ENCODE assay signal across 8 cellular contexts in genomic region chr14:49621114-49621881, GRCh38. TPM values are rescaled to one million over a fixed set of nuclear protein-coding genes. Genes with fewer than 3 reads are reported as not detected.
DNase-seq lines count a peak whose midpoint lies in the region; ATAC-seq and TF ChIP-seq lines count a peak whose summit lies in the region.

No MANE protein-coding gene starts in this region.

- no peak for TF ChIP-seq CTCF in GM23338 (conservative IDR thresholded peaks at IDR 0.05; ENCODE audit: low read depth in 2 of 2)
- no peak for TF ChIP-seq CTCF in MM.1S (IDR thresholded peaks at IDR 0.05; ENCODE audit: low read length)
- no peak for TF ChIP-seq CTCF in activated B cell treated with CpG ODN at 0.5 μM for 24 hours (IDR thresholded peaks at IDR 0.05)

- H2AFZ ChIP-seq in GM23338 (peak overlapping the region; percentile 38; the same call in 1 of the 2 replicates), MM.1S (ENCODE audit: low read length) (peak overlapping the region; percentile 56)

- H3K79me1 ChIP-seq in mesendoderm (ENCODE audit: low read length): peaks cover 9% of the 10 kb centered on the region

- no peaks in the 10 kb centered on the region for H3K27me3 ChIP-seq in GM23338 (ENCODE audit: insufficient read depth)
- H3K27me3 ChIP-seq in MM.1S (replicated peaks; ENCODE audit: insufficient read depth, low read length): no peaks in the 10 kb centered on the region
- no peaks in the 10 kb centered on the region for H3K27me3 ChIP-seq in mesendoderm (ENCODE audit: insufficient read depth, low read length, poor library complexity)

- H3K27ac ChIP-seq in GM23338 (ENCODE audit: low read depth) (no peak overlapping the region), MM.1S (ENCODE audit: low read length) (peak overlapping the region; percentile 98; the same call in 1 of the 2 replicates), mesendoderm (ENCODE audit: low read depth, low read length) (peak overlapping the region; percentile 70)

- H3K36me3 Mint-ChIP-seq in GM23338 (ENCODE audit: low read depth): peaks cover 50% of the 10 kb centered on the region
- H3K36me3 Mint-ChIP-seq in activated B cell treated with CpG ODN at 0.5 μM for 24 hours (ENCODE audit: low read depth): peaks cover 70% of the 10 kb centered on the region

- intact Hi-C loops in activated B cell treated with CpG ODN at 0.5 μM for 24 hours (cut with micrococcal nuclease): loop anchor here (5.0 kb wide), 1 partner anchor 611 kb away; the partner anchor contains the start of gene SOS2

- peaks cover 29% of the 10 kb centered on the region for H4K20me1 ChIP-seq in GM23338 (replicated peaks; ENCODE audit: insufficient read depth)
- no peaks in the 10 kb centered on the region for H4K20me1 ChIP-seq in MM.1S (ENCODE audit: insufficient read depth, low read length)

- peak overlapping the region; percentile 95 for H3K56ac ChIP-seq in mesendoderm (ENCODE audit: low read length)

- no peak overlapping the region for H2BK120ac ChIP-seq in mesendoderm (ENCODE audit: low read depth, low read length)

- peak overlapping the region; percentile 95 for H3K9ac ChIP-seq in MM.1S (ENCODE audit: low read length)
- H3K9ac ChIP-seq in mesendoderm (ENCODE audit: low read length): peak overlapping the region; percentile 91

- H3F3A ChIP-seq in GM23338 (replicated peaks; ENCODE audit: low read depth) (peaks cover 16% of the 10 kb centered on the region), MM.1S (ENCODE audit: insufficient read depth, low read length) (peaks cover 11% of the 10 kb centered on the region)

- H3K4ac ChIP-seq in mesendoderm (ENCODE audit: low read depth, low read length): peak overlapping the region; percentile 44

- H3K36me3 ChIP-seq in GM23338 (ENCODE audit: insufficient read depth) (peaks cover 20% of the 10 kb centered on the region; the same call in 1 of the 2 replicates), MM.1S (replicated peaks; ENCODE audit: insufficient read depth, low read length) (no peaks in the 10 kb centered on the region), mesendoderm (ENCODE audit: control insufficient read depth, insufficient read depth, low read length) (peaks cover 2% of the 10 kb centered on the region)

- H3K4me1 Mint-ChIP-seq in GM23338 (peaks cover 18% of the 10 kb centered on the region), activated B cell treated with CpG ODN at 0.5 μM for 24 hours (peaks cover 64% of the 10 kb centered on the region)

- H3K23ac ChIP-seq in mesendoderm (ENCODE audit: low read length): peak overlapping the region; percentile 100

- H3K4me1 ChIP-seq in GM23338 (ENCODE audit: insufficient read depth): peaks cover 11% of the 10 kb centered on the region
- H3K4me1 ChIP-seq in MM.1S (ENCODE audit: low read length): no peaks in the 10 kb centered on the region
- H3K4me1 ChIP-seq in mesendoderm (ENCODE audit: control insufficient read depth, low read depth, low read length): peaks cover 3% of the 10 kb centered on the region

- POLR2A ChIA-PET in activated B cell treated with CpG ODN at 0.5 μM for 24 hours (lab: Charles Lee): interaction anchor here (0.6 to 3.4 kb wide), 25 partner anchors 7 to 1619 kb away, joined by 3 to 293 read pairs (median 5); partner anchors contain the start of genes DMAC2L, DNAAF2, KLHDC1 and KLHDC2

- H3K18ac ChIP-seq in mesendoderm (ENCODE audit: low read length): peak overlapping the region; percentile 12

- DNase-seq in DMS53 (lab: John Stamatoyannopoulos, UW) (peak; percentile 84), DMS53 treated with DMSO at 0.1 percent for 48 hours (lab: John Stamatoyannopoulos, UW; ENCODE audit: unreplicated experiment) (no peak), GM23338 (ENCODE audit: low spot score) (peak; percentile 76), MM.1S (peak; percentile 41), activated B cell treated with CpG ODN at 0.5 μM for 24 hours (peak; percentile 69), mesendoderm (peak; percentile 87)
- DNase-seq in effector CD8-positive, alpha-beta T cell (lab: John Stamatoyannopoulos, UW): peak; percentile 38
- peak in 5 of 6 experiments; percentile 18 to 62 (median 51) for DNase-seq in stimulated activated naive CD4-positive, alpha-beta T cell (lab: John Stamatoyannopoulos, UW)

- no peaks in the 10 kb centered on the region for H3K9me3 Mint-ChIP-seq in GM23338
- no peaks in the 10 kb centered on the region for H3K9me3 Mint-ChIP-seq in activated B cell treated with CpG ODN at 0.5 μM for 24 hours

- no peaks in the 10 kb centered on the region for H3K9me3 ChIP-seq in MM.1S (replicated peaks; ENCODE audit: insufficient read depth, low read length)

- peak overlapping the region; percentile 99 for H3K4me3 Mint-ChIP-seq in GM23338
- peak overlapping the region; percentile 97 for H3K4me3 Mint-ChIP-seq in activated B cell treated with CpG ODN at 0.5 μM for 24 hours

- ATAC-seq in GM23338: peak; percentile 53
- peak; percentile 37 for ATAC-seq in activated B cell treated with CpG ODN at 0.5 μM for 24 hours (ENCODE audit: low read depth)

- CTCF ChIA-PET in activated B cell treated with CpG ODN at 0.5 μM for 24 hours (lab: Charles Lee): interaction anchor here (0.7 to 2.6 kb wide), 7 partner anchors 11 to 160 kb away, joined by 3 to 29 read pairs (median 12); partner anchors contain the start of genes DNAAF2, KLHDC2, LRR1 and RPS29

- no peak overlapping the region for H4K5ac ChIP-seq in mesendoderm (ENCODE audit: low read length)

- H3K79me2 ChIP-seq in GM23338 (replicated peaks; ENCODE audit: insufficient read depth) (peaks cover 54% of the 10 kb centered on the region), MM.1S (ENCODE audit: low read length) (peaks cover 60% of the 10 kb centered on the region), mesendoderm (ENCODE audit: control insufficient read depth, insufficient read depth, low read length) (peaks cover 31% of the 10 kb centered on the region)

- no peak overlapping the region for H2AK5ac ChIP-seq in mesendoderm (ENCODE audit: low read length)

- no peak overlapping the region for H2BK15ac ChIP-seq in mesendoderm (replicated peaks; ENCODE audit: low read depth)

- peak overlapping the region; percentile 94 for H3K4me3 ChIP-seq in GM23338
- H3K4me3 ChIP-seq in MM.1S (ENCODE audit: low read length): peak overlapping the region; percentile 81
- peak overlapping the region; percentile 90 for H3K4me3 ChIP-seq in mesendoderm (ENCODE audit: low read length)

- WGBS in mesendoderm (ENCODE audit: extremely low coverage, insufficient coverage, low lambda C conversion rate): no CpG with 5 or more reads among the region's 65 CpGs

- H4K8ac ChIP-seq in mesendoderm (ENCODE audit: low read depth, low read length): no peak overlapping the region

- H3K4me2 ChIP-seq in GM23338 (peak overlapping the region; percentile 92), MM.1S (ENCODE audit: low read depth, low read length) (peak overlapping the region; percentile 82), mesendoderm (ENCODE audit: low read length) (peak overlapping the region; percentile 50)

- H3K9me2 ChIP-seq in GM23338 (ENCODE audit: insufficient read depth) (no peaks in the 10 kb centered on the region), MM.1S (replicated peaks; ENCODE audit: insufficient read depth, low read length) (no peaks in the 10 kb centered on the region)

- H2BK5ac ChIP-seq in mesendoderm (ENCODE audit: low read length): no peak overlapping the region

- peaks cover 1% of the 10 kb centered on the region for H3K27me3 Mint-ChIP-seq in GM23338 (ENCODE audit: insufficient read depth, low read depth, poor library complexity)
- no peaks in the 10 kb centered on the region for H3K27me3 Mint-ChIP-seq in activated B cell treated with CpG ODN at 0.5 μM for 24 hours

- H3K27ac Mint-ChIP-seq in GM23338 (no peak overlapping the region), activated B cell treated with CpG ODN at 0.5 μM for 24 hours (peak overlapping the region; percentile 97)

TF ChIP-seq in GM23338, 12 proteins besides CTCF, POLR2A, EP300 and RAD21 (continues in another document):
- TF ChIP-seq STAT1 (IDR thresholded peaks at IDR 0.05; ENCODE audit: unreplicated experiment): no peak

RNA-seq across cellular contexts. Expression of gene MGAT2, which starts 0.7 kb away (rescaled TPM):
- 25.7 and 31.6 TPM in 2 replicates for total RNA-seq in GM23338 (2014; rRNA removed; shearing (Covaris generic))
- polyA plus RNA-seq in GM23338 (2016; fragmentation: Nextera tagmentation; extraction: Ambion mirVana): 10.1 and 10.3 TPM in 2 replicates
- 39.7 and 40.5 TPM in 2 replicates for total RNA-seq in activated B cell treated with CpG ODN at 0.5 μM for 24 hours
- 19.9 TPM for polyA plus RNA-seq in mesendoderm (2013, experiment 1 of 2)
- 20.1 TPM for polyA plus RNA-seq in mesendoderm (2013, experiment 2 of 2)

RNA-seq across cellular contexts. Expression of gene RPL36AL, which starts 0.9 kb away (rescaled TPM):
- 122 and 204 TPM in 2 replicates for total RNA-seq in GM23338 (2014; rRNA removed; shearing (Covaris generic))
- polyA plus RNA-seq in GM23338 (2016; fragmentation: Nextera tagmentation; extraction: Ambion mirVana): 690 and 723 TPM in 2 replicates
- 150 and 166 TPM in 2 replicates for total RNA-seq in activated B cell treated with CpG ODN at 0.5 μM for 24 hours
- polyA plus RNA-seq in mesendoderm (2013, experiment 1 of 2): 749 TPM
- 740 TPM for polyA plus RNA-seq in mesendoderm (2013, experiment 2 of 2)

RNA-seq across cellular contexts. Expression of gene DNAAF2, which starts 13.7 kb away (rescaled TPM):
- total RNA-seq in GM23338 (2014; rRNA removed; shearing (Covaris generic)): 40.4 and 41.2 TPM in 2 replicates
- polyA plus RNA-seq in GM23338 (2016; fragmentation: Nextera tagmentation; extraction: Ambion mirVana): 56.9 and 62.6 TPM in 2 replicates
- 8.5 and 8.6 TPM in 2 replicates for total RNA-seq in activated B cell treated with CpG ODN at 0.5 μM for 24 hours
- polyA plus RNA-seq in mesendoderm (2013, experiment 1 of 2): 15.5 TPM
- 19.3 TPM for polyA plus RNA-seq in mesendoderm (2013, experiment 2 of 2)

RNA-seq across cellular contexts. Expression of gene LRR1, which starts 22.6 kb away (rescaled TPM):
- total RNA-seq in GM23338 (2014; rRNA removed; shearing (Covaris generic)): 27.8 and 31.8 TPM in 2 replicates
- 37.7 and 41.9 TPM in 2 replicates for polyA plus RNA-seq in GM23338 (2016; fragmentation: Nextera tagmentation; extraction: Ambion mirVana)
- total RNA-seq in activated B cell treated with CpG ODN at 0.5 μM for 24 hours: 15.1 and 19.9 TPM in 2 replicates
- 33.2 TPM for polyA plus RNA-seq in mesendoderm (2013, experiment 1 of 2)
- 32.8 TPM for polyA plus RNA-seq in mesendoderm (2013, experiment 2 of 2)

RNA-seq across cellular contexts. Expression of gene RPS29, which starts 35.1 kb away (rescaled TPM):
- total RNA-seq in GM23338 (2014; rRNA removed; shearing (Covaris generic)): 2,294 and 3,734 TPM in 2 replicates
- 2,556 and 2,560 TPM in 2 replicates for polyA plus RNA-seq in GM23338 (2016; fragmentation: Nextera tagmentation; extraction: Ambion mirVana)
- 3,259 and 3,732 TPM in 2 replicates for total RNA-seq in activated B cell treated with CpG ODN at 0.5 μM for 24 hours
- polyA plus RNA-seq in mesendoderm (2013, experiment 1 of 2): 20,930 TPM
- polyA plus RNA-seq in mesendoderm (2013, experiment 2 of 2): 20,188 TPM
